In genomic region chr6:6790891-6791290, GRCh38 we compare ENCODE assay signal across 1 cellular context.
A peak's percentile ranks its signal among the peaks of the same experiment; 100 is the strongest.
TF ChIP-seq lines count a peak whose summit lies in the region.

No MANE protein-coding gene starts in this region.

TF ChIP-seq in HCT116, 20 proteins besides CTCF, POLR2A, EP300 and RAD21 (continued from another document):
- no peak for TF ChIP-seq REST (IDR thresholded peaks at IDR 0.05; ENCODE audit: low read depth)
- peak; percentile 96 for TF ChIP-seq SP1 (IDR thresholded peaks at IDR 0.05; ENCODE audit: low read depth)
- peak; percentile 46 for TF ChIP-seq POLR2AphosphoS5 (IDR thresholded peaks at IDR 0.05; ENCODE audit: low read depth, low read length)
- peak; percentile 89 for TF ChIP-seq MAX (IDR thresholded peaks at IDR 0.05)
